8 cellular contexts compared by ENCODE assay signal in genomic region chr10:13271552-13272163, GRCh38.
DNase-seq lines count a peak whose midpoint lies in the region; ATAC-seq lines count a peak whose summit lies in the region.

No MANE protein-coding gene starts in this region.

- ATAC-seq in HG02798 (IDR thresholded peaks at IDR 0.05; ENCODE audit: poor library complexity, unreplicated experiment), result peak; percentile 86
- no peak for ATAC-seq in activated naive CD8-positive, alpha-beta T cell treated with anti-CD3 and anti-CD28 coated beads, Interleukin-2, amount 50 U/mL, for 24 hours

- peaks cover 2% of the 10 kb centered on the region for H3K4me1 Mint-ChIP-seq in activated naive CD8-positive, alpha-beta T cell treated with anti-CD3 and anti-CD28 coated beads, Interleukin-2, amount 50 U/mL, for 24 hours

- H3K4me3 Mint-ChIP-seq in activated naive CD8-positive, alpha-beta T cell treated with anti-CD3 and anti-CD28 coated beads, Interleukin-2, amount 50 U/mL, for 24 hours, result no peak overlapping the region

- peaks cover under 1% of the 10 kb centered on the region for H3K36me3 Mint-ChIP-seq in activated naive CD8-positive, alpha-beta T cell treated with anti-CD3 and anti-CD28 coated beads, Interleukin-2, amount 50 U/mL, for 24 hours (ENCODE audit: low read depth)

- DNase-seq in GM03348 (ENCODE audit: low spot score), result peak; percentile 17
- peak; percentile 37 for DNase-seq in SHP77 treated with DMSO at 0.1 percent for 48 hours (lab: John Stamatoyannopoulos, UW)
- peak; percentile 46 for DNase-seq in activated naive CD8-positive, alpha-beta T cell treated with anti-CD3 and anti-CD28 coated beads, Interleukin-2, amount 50 U/mL, for 24 hours
- DNase-seq in iPS-NIHi11 (ENCODE audit: low spot score), result peak; percentile 86
- peak; percentile 41 for DNase-seq in stimulated activated CD4-positive, alpha-beta T cell treated with anti-CD3 and anti-CD28 coated beads, Interleukin-4, amount 100 ng/mL, for 1 hour
- DNase-seq in NCI-H510A (lab: John Stamatoyannopoulos, UW), result no peak
- no peak for DNase-seq in COLO829 (ENCODE audit: low spot score)

- H3K27me3 Mint-ChIP-seq in activated naive CD8-positive, alpha-beta T cell treated with anti-CD3 and anti-CD28 coated beads, Interleukin-2, amount 50 U/mL, for 24 hours, result no peaks in the 10 kb centered on the region

- no peaks in the 10 kb centered on the region for H3K9me3 Mint-ChIP-seq in activated naive CD8-positive, alpha-beta T cell treated with anti-CD3 and anti-CD28 coated beads, Interleukin-2, amount 50 U/mL, for 24 hours

- no peak overlapping the region for H3K27ac Mint-ChIP-seq in activated naive CD8-positive, alpha-beta T cell treated with anti-CD3 and anti-CD28 coated beads, Interleukin-2, amount 50 U/mL, for 24 hours

Comparison
In these comparisons a context has a peak if more than half of its experiments do, and no peak if none do; other contexts are left out.
1. DNase-seq: peak in GM03348 (single experiment), SHP77 treated with DMSO at 0.1 percent for 48 hours (single experiment), activated naive CD8-positive, alpha-beta T cell treated with anti-CD3 and anti-CD28 coated beads, Interleukin-2, amount 50 U/mL, for 24 hours (single experiment), iPS-NIHi11 (single experiment) and stimulated activated CD4-positive, alpha-beta T cell treated with anti-CD3 and anti-CD28 coated beads, Interleukin-4, amount 100 ng/mL, for 1 hour (single experiment); none in NCI-H510A (single experiment) and COLO829 (single experiment).